Comparison of ENCODE assay signal across 19 cellular contexts in genomic region chr3:52931328-52931727, GRCh38. TPM values are rescaled to one million over a fixed set of nuclear protein-coding genes. Genes with fewer than 3 reads are reported as not detected.
A peak's percentile ranks its signal among the peaks of the same experiment; 100 is the strongest.
DNase-seq lines count a peak whose midpoint lies in the region; ATAC-seq, FAIRE-seq and TF ChIP-seq lines count a peak whose summit lies in the region.
"Had no signal": no experiment of that assay in that cellular context is flagged by ENCODE, and none has a peak within 500 bp of the region (broad histone marks: within the 10 kb centered on the region; RNA-seq: fewer than 3 reads in every experiment).

No MANE protein-coding gene starts in this region.

- no peaks in the 10 kb centered on the region for H4K20me1 ChIP-seq in OCI-LY3 (ENCODE audit: insufficient read depth, low read length)

- no peaks in the 10 kb centered on the region for H3K9me3 ChIP-seq in OCI-LY3 (ENCODE audit: insufficient read depth, low read length)
- H3K9me3 ChIP-seq in small intestine (ENCODE audit: control insufficient read depth, low read depth) = no peaks in the 10 kb centered on the region
- H3K9me3 ChIP-seq: Caco-2 had no signal

- peak overlapping the region in 1 of 2 donors; percentile 68 for H3K27ac Mint-ChIP-seq in stimulated activated naive CD8-positive, alpha-beta T cell treated with anti-CD3 and anti-CD28 coated beads, Interleukin-15, amount 100 ng/mL, for 72 hours
- H3K27ac Mint-ChIP-seq: CD4-positive, alpha-beta T cell; GM23338; HFFc6 had no signal

- H3K27ac ChIP-seq in OCI-LY3 (ENCODE audit: low read length) = no peak overlapping the region
- H3K27ac ChIP-seq in small intestine (ENCODE audit: low read depth in 1 of 2, low read length in 1 of 2) = no peak overlapping the region
- H3K27ac ChIP-seq: C4-2B had no signal

- no peaks in the 10 kb centered on the region for H3K36me3 ChIP-seq in OCI-LY3 (replicated peaks; ENCODE audit: low read depth, low read length)
- peaks cover 0 to 2% of the 10 kb centered on the region in 2 donors for H3K36me3 ChIP-seq in small intestine (ENCODE audit: control insufficient read depth in 2 of 2, insufficient read depth in 2 of 2, low read length in 2 of 2)

- no peak for FAIRE-seq in small intestine (lab: Jason Lieb, UNC)
- FAIRE-seq: A204.1, D721Med, G401.6, HepG2 had no signal

- H2AFZ ChIP-seq in OCI-LY3 (ENCODE audit: low read depth, low read length) = peak overlapping the region; percentile 17
- H2AFZ ChIP-seq: GM23338 had no signal

- TF ChIP-seq CTCF in OCI-LY3 (IDR thresholded peaks at IDR 0.05; ENCODE audit: low read depth, low read length) = no peak

- H3K9me3 Mint-ChIP-seq in stimulated activated naive CD8-positive, alpha-beta T cell treated with anti-CD3 and anti-CD28 coated beads, Interleukin-15, amount 100 ng/mL, for 72 hours = no peaks in the 10 kb centered on the region
- H3K9me3 Mint-ChIP-seq: CD4-positive, alpha-beta T cell; GM23338; HFFc6; IgD-negative memory B cell had no signal

- H3K4me2 ChIP-seq in OCI-LY3 (ENCODE audit: low read length) = peak overlapping the region; percentile 27; the same call in 1 of the 2 replicates
- H3K4me2 ChIP-seq: GM23338 had no signal

- intact Hi-C loops in left colon (cut with DNase I, micrococcal nuclease) = loop anchor here in 1 of 2 donors (10.0 kb wide), 2 partner anchors 77 to 143 kb away; no protein-coding TSS in a partner anchor

- WGBS in small intestine, 3 donors = 24 to 64% (median 45%) methylated on average over 6 of the region's 6 CpGs

- H3K4me3 Mint-ChIP-seq in stimulated activated naive CD8-positive, alpha-beta T cell treated with anti-CD3 and anti-CD28 coated beads, Interleukin-15, amount 100 ng/mL, for 72 hours = no peak overlapping the region
- H3K4me3 Mint-ChIP-seq: CD4-positive, alpha-beta T cell; GM23338; HFFc6 had no signal

- H3K4me1 ChIP-seq in OCI-LY3 (ENCODE audit: low read length) (peaks cover 18% of the 10 kb centered on the region), small intestine (ENCODE audit: control insufficient read depth in 2 of 2, insufficient read depth in 1 of 2, low read depth in 1 of 2, low read length in 1 of 2) (peaks cover 0 to 2% of the 10 kb centered on the region in 2 donors)

- H3K27me3 Mint-ChIP-seq in stimulated activated naive CD8-positive, alpha-beta T cell treated with anti-CD3 and anti-CD28 coated beads, Interleukin-15, amount 100 ng/mL, for 72 hours = no peaks in the 10 kb centered on the region
- H3K27me3 Mint-ChIP-seq: CD4-positive, alpha-beta T cell; IgD-negative memory B cell had no signal

- H3K9ac ChIP-seq in OCI-LY3 (ENCODE audit: low read length) = no peak overlapping the region

- H3K4me1 Mint-ChIP-seq in stimulated activated naive CD8-positive, alpha-beta T cell treated with anti-CD3 and anti-CD28 coated beads, Interleukin-15, amount 100 ng/mL, for 72 hours = peaks cover 9% of the 10 kb centered on the region

- H3K27me3 ChIP-seq in OCI-LY3 (ENCODE audit: low read depth, low read length) (no peaks in the 10 kb centered on the region), small intestine (ENCODE audit: control insufficient read depth in 2 of 2, insufficient read depth in 2 of 2, low read length in 2 of 2) (no peaks in the 10 kb centered on the region)

- ATAC-seq in left colon (peak; percentile 80), GM18907 (IDR thresholded peaks at IDR 0.05; ENCODE audit: unreplicated experiment) (no peak)
- no peak for ATAC-seq in stimulated activated naive CD8-positive, alpha-beta T cell treated with anti-CD3 and anti-CD28 coated beads, Interleukin-15, amount 100 ng/mL, for 72 hours
- ATAC-seq: GM23338, HCT116, HepG2 had no signal

- no peaks in the 10 kb centered on the region for H3K79me2 ChIP-seq in OCI-LY3 (ENCODE audit: low read length)

- DNase-seq in left colon (peak in 1 of 2 donors; percentile 23), small intestine (peak; percentile 79), NCI-H2171 (lab: John Stamatoyannopoulos, UW) (no peak), amniotic stem cell (lab: John Stamatoyannopoulos, UW) (no peak)
- DNase-seq in stimulated activated naive CD8-positive, alpha-beta T cell treated with anti-CD3 and anti-CD28 coated beads, Interleukin-15, amount 100 ng/mL, for 72 hours = no peak
- DNase-seq: ACHN; Caco-2; CD4-positive, alpha-beta T cell; HFFc6 had no signal

- H3K4me3 ChIP-seq in OCI-LY3 (ENCODE audit: low read length) = no peak overlapping the region
- H3K4me3 ChIP-seq in small intestine (ENCODE audit: low read depth in 1 of 2, low read length in 2 of 2) = no peak overlapping the region
- H3K4me3 ChIP-seq: GM23338 had no signal

RNA-seq across cellular contexts. Expression of gene STIMATE, which starts 34.0 kb away (rescaled TPM):
- total RNA-seq in left colon = 10 to 100 TPM; 10.0 to 13.6 TPM
- polyA plus RNA-seq in small intestine = 1 to 10 TPM in 2 of 3 donors, not detected in 1; 2.7 to 6.8 TPM
